In the genomic region with DNA sequence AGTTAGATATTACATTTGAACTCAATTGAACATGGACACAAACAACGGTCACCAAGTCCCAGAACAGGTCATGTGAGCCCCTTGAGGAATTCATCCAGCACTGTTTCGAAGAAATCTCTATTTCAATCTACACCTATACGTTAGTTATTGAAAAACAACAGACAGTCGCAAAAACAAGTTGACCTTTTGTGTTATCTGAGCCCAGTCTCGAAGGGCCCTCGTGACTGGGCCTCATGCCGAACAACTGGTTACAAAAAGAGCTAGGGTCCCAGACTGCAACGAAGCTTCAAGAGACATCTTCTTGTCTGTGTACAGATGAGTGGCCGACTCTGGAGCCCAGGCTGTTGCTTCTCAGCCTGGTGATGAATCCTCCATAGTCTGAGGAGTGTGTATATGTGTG, we compare ENCODE assay signal across 10 cellular contexts. TPM values are rescaled to one million over a fixed set of nuclear protein-coding genes. Genes with fewer than 3 reads are reported as not detected.
"Had no signal": no experiment of that assay in that cellular context is flagged by ENCODE, and none has a peak within 500 bp of the region (broad histone marks: within the 10 kb centered on the region; RNA-seq: fewer than 3 reads in every experiment).

No MANE protein-coding gene starts in this region.

- H3K9ac ChIP-seq: KMS-11 had no signal

- H3K27ac ChIP-seq: HL-60, KMS-11 had no signal

- DNase-seq: IMR-90, KBM-7, KG1 had no signal

- FAIRE-seq: HepG2, HTR-8/SVneo had no signal

- ATAC-seq: HepG2 had no signal

- H3K4me2 ChIP-seq: KMS-11 had no signal

RNA-seq across cellular contexts. Expression of a gene that starts 5.3 kb away (rescaled TPM):
- polyA plus RNA-seq: IgD-negative memory B cell had no signal

RNA-seq across cellular contexts. Expression of a gene that starts 45.1 kb away (rescaled TPM):
- total RNA-seq: HepG2, HT-29, HT1080, IMR-90 had no signal
- polyA plus RNA-seq: HepG2, IMR-90 had no signal
